ENCODE assay signal across 12 cellular contexts in genomic region chr4:100372432-100372831, GRCh38.
DNase-seq lines count a peak whose midpoint lies in the region; ATAC-seq and TF ChIP-seq lines count a peak whose summit lies in the region.
"Had no signal": no experiment of that assay in that cellular context is flagged by ENCODE, and none has a peak within 500 bp of the region (broad histone marks: within the 10 kb centered on the region; RNA-seq: fewer than 3 reads in every experiment).

No MANE protein-coding gene starts in this region.

- WGBS in testis, 2 donors = 95% methylated on average over 3 of the region's 3 CpGs

- H3K9me3 ChIP-seq in testis = no peaks in the 10 kb centered on the region
- H3K9me3 ChIP-seq: esophagus squamous epithelium had no signal

- TF ChIP-seq CTCF in AG10803 (conservative IDR thresholded peaks at IDR 0.05; ENCODE audit: low read length) (peak; percentile 52), GM12875 (IDR thresholded peaks at IDR 0.05; ENCODE audit: borderline replicate concordance, insufficient read depth, low read depth, low read length) (peak; percentile 35; the same call in 1 of the 2 replicates), fibroblast of villous mesenchyme (IDR thresholded peaks at IDR 0.05; ENCODE audit: insufficient read depth, low read depth, low read length) (peak; percentile 71), testis (IDR thresholded peaks at IDR 0.05) (peak in 1 of 3 experiments; percentile 42)

- H3K27me3 Mint-ChIP-seq in activated CD4-positive, alpha-beta memory T cell treated with anti-CD3 and anti-CD28 coated beads for 36 hours = peaks cover 2% of the 10 kb centered on the region

- POLR2A ChIA-PET in activated CD4-positive, alpha-beta memory T cell treated with anti-CD3 and anti-CD28 coated beads for 36 hours (lab: Charles Lee) = no interaction called here

- H3K27me3 ChIP-seq in testis = no peaks in the 10 kb centered on the region
- H3K27me3 ChIP-seq: esophagus squamous epithelium had no signal

- H3K4me3 Mint-ChIP-seq in activated CD4-positive, alpha-beta memory T cell treated with anti-CD3 and anti-CD28 coated beads for 36 hours = no peak overlapping the region
- H3K4me3 Mint-ChIP-seq: naive B cell, T-cell had no signal

- no peaks in the 10 kb centered on the region for H3K4me1 Mint-ChIP-seq in activated CD4-positive, alpha-beta memory T cell treated with anti-CD3 and anti-CD28 coated beads for 36 hours (ENCODE audit: low read depth)
- H3K4me1 Mint-ChIP-seq: naive B cell, T-cell had no signal

- intact Hi-C loops in activated CD4-positive, alpha-beta memory T cell treated with anti-CD3 and anti-CD28 coated beads for 36 hours (cut with micrococcal nuclease) = no loop called here
- intact Hi-C loops in testis (cut with DNase I; ENCODE audit: low total_unique reads) = no loop called here

- H3K27ac ChIP-seq in testis = no peak overlapping the region
- H3K27ac ChIP-seq: esophagus squamous epithelium had no signal

- DNase-seq in AG10803 (ENCODE audit: low read depth) = no peak
- peak; percentile 33 for DNase-seq in OCI-M1 (lab: John Stamatoyannopoulos, UW)
- peak; percentile 11 for DNase-seq in fibroblast of villous mesenchyme (ENCODE audit: low read depth)
- DNase-seq in activated CD4-positive, alpha-beta memory T cell treated with anti-CD3 and anti-CD28 coated beads for 36 hours = no peak
- DNase-seq in testis = no peak
- no peak for DNase-seq in NCI-H446 treated with DMSO at 0.1 percent for 48 hours (lab: John Stamatoyannopoulos, UW)
- DNase-seq: activated gamma-delta T cell treated with Interleukin-2 at 50 U/mL for 16 hours, esophagus squamous epithelium, naive B cell had no signal

- no peaks in the 10 kb centered on the region for H3K36me3 Mint-ChIP-seq in activated CD4-positive, alpha-beta memory T cell treated with anti-CD3 and anti-CD28 coated beads for 36 hours
- H3K36me3 Mint-ChIP-seq: T-cell had no signal

- H3K4me1 ChIP-seq in testis = no peaks in the 10 kb centered on the region
- H3K4me1 ChIP-seq: esophagus squamous epithelium had no signal

- no peak for ATAC-seq in HG03045 (IDR thresholded peaks at IDR 0.05; ENCODE audit: unreplicated experiment)
- ATAC-seq: T-cell had no signal

- no peak overlapping the region for H3K27ac Mint-ChIP-seq in activated CD4-positive, alpha-beta memory T cell treated with anti-CD3 and anti-CD28 coated beads for 36 hours
- H3K27ac Mint-ChIP-seq: naive B cell, T-cell had no signal

- no peak for TF ChIP-seq POLR2A in testis (IDR thresholded peaks at IDR 0.05)

- H3K36me3 ChIP-seq in testis (ENCODE audit: low read depth, missing control alignments) = no peaks in the 10 kb centered on the region
- H3K36me3 ChIP-seq: esophagus squamous epithelium had no signal

- H3K9me3 Mint-ChIP-seq in activated CD4-positive, alpha-beta memory T cell treated with anti-CD3 and anti-CD28 coated beads for 36 hours = no peaks in the 10 kb centered on the region
- H3K9me3 Mint-ChIP-seq: naive B cell, T-cell had no signal

- H3K4me3 ChIP-seq in AG10803 (ENCODE audit: low read length) (no peak overlapping the region), GM12875 (ENCODE audit: low read depth, low read length) (no peak overlapping the region), fibroblast of villous mesenchyme (ENCODE audit: low read depth, low read length) (no peak overlapping the region), testis (no peak overlapping the region)
- H3K4me3 ChIP-seq: esophagus squamous epithelium had no signal

- CTCF ChIA-PET in activated CD4-positive, alpha-beta memory T cell treated with anti-CD3 and anti-CD28 coated beads for 36 hours (lab: Charles Lee) = interaction anchor here (0.7 to 1.1 kb wide), 3 partner anchors 10 to 279 kb away, joined by 3 read pairs; no protein-coding TSS in a partner anchor

Comparison
In these comparisons a context has a peak if more than half of its experiments do, and no peak if none do; other contexts are left out.
1. DNase-seq: peak in OCI-M1 (single experiment) and fibroblast of villous mesenchyme (single experiment); none in AG10803 (single experiment), activated CD4-positive, alpha-beta memory T cell treated with anti-CD3 and anti-CD28 coated beads for 36 hours (single experiment), testis (single experiment) and NCI-H446 treated with DMSO at 0.1 percent for 48 hours (single experiment).